Comparison of ENCODE assay signal across 1 cellular context in the genomic region with DNA sequence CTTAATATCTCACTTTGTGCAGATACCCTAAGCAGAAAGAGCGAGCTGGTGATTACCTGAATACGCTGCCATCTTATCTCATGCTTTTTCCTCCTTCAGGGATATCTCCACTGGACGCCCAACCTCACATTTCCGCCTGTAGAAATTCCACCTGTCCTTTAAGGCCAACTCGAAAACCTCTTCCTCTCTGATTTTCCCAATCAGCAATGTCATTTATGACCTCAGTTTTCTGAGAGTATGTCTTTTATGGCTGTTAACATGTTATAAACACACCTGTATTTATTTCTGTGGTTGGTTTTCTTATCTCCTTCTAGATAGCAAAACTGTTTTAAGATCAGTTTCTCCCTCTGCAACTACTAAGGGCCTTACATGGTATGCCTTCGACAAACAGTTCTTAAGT.
TF ChIP-seq lines count a peak whose summit lies in the region.

No MANE protein-coding gene starts in this region.

TF ChIP-seq in WTC11, 78 proteins besides CTCF, POLR2A, EP300 and RAD21 (continued from another document):
- TF ChIP-seq, protein P1, sequence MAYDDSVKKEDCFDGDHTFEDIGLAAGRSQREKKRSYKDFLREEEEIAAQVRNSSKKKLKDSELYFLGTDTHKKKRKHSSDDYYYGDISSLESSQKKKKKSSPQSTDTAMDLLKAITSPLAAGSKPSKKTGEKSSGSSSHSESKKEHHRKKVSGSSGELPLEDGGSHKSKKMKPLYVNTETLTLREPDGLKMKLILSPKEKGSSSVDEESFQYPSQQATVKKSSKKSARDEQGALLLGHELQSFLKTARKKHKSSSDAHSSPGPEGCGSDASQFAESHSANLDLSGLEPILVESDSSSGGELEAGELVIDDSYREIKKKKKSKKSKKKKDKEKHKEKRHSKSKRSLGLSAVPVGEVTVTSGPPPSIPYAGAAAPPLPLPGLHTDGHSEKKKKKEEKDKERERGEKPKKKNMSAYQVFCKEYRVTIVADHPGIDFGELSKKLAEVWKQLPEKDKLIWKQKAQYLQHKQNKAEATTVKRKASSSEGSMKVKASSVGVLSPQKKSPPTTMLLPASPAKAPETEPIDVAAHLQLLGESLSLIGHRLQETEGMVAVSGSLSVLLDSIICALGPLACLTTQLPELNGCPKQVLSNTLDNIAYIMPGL (CRISPR knock-in tag; IDR thresholded peaks at IDR 0.05): no peak
TF ChIP-seq in WTC11: peak in this region for 0.
